Comparison of ENCODE assay signal across 16 cellular contexts in the genomic region with DNA sequence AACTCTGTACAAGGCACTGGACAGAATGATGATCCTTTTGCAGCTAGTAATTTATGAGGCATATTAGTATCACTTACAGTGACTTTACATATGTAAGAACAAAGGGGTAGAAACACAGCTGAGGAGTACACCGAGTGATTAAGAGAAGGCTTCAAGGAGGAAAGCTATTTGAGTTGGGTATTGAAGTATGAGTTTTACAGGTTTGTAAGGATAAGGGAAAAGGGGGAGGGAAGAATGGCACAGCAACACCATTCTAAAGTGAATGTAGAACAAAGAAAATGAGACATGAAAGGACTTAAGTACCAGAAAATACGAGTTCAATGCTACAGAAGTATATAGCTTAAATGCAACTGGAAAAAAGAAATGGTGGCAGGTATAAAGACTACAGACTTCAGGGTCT. TPM values are rescaled to one million over a fixed set of nuclear protein-coding genes. Genes with fewer than 3 reads are reported as not detected.
DNase-seq lines count a peak whose midpoint lies in the region; ATAC-seq, FAIRE-seq and TF ChIP-seq lines count a peak whose summit lies in the region.
"Had no signal": no experiment of that assay in that cellular context is flagged by ENCODE, and none has a peak within 500 bp of the region (broad histone marks: within the 10 kb centered on the region; RNA-seq: fewer than 3 reads in every experiment).

No MANE protein-coding gene starts in this region.

- H3K79me2 ChIP-seq in OCI-LY7 (ENCODE audit: insufficient read depth, low read depth, low read length): peaks cover 100% of the 10 kb centered on the region

- no peak overlapping the region for H2AFZ ChIP-seq in OCI-LY7 (ENCODE audit: low read length)
- H2AFZ ChIP-seq: GM23248 had no signal

- no peak for ATAC-seq in natural killer cell
- ATAC-seq: A549, HCT116 had no signal

- CTCF ChIA-PET in OCI-LY7 (lab: Charles Lee; ENCODE audit: unreplicated experiment): no interaction called here

- peaks cover 13% of the 10 kb centered on the region; the same call in 1 of the 2 replicates for H4K20me1 ChIP-seq in OCI-LY7 (ENCODE audit: insufficient read depth, low read length)

- H3K9me3 Mint-ChIP-seq in neural crest cell: peaks cover 6% of the 10 kb centered on the region
- no peaks in the 10 kb centered on the region for H3K9me3 Mint-ChIP-seq in natural killer cell
- H3K9me3 Mint-ChIP-seq: CD14-positive monocyte had no signal

- peaks cover 16% of the 10 kb centered on the region for H3K36me3 ChIP-seq in OCI-LY7 (ENCODE audit: insufficient read depth, low read length)

- H3K4me1 ChIP-seq in OCI-LY7 (ENCODE audit: insufficient read depth, low read length, poor library complexity, severe bottlenecking): peaks cover 69% of the 10 kb centered on the region

- no peaks in the 10 kb centered on the region for H3K9me2 ChIP-seq in OCI-LY7 (ENCODE audit: insufficient read depth, low read length)

- peak overlapping the region; percentile 83; the same call in 1 of the 2 replicates for H3K4me2 ChIP-seq in OCI-LY7 (ENCODE audit: low read length)
- H3K4me2 ChIP-seq: A549 had no signal

- peak overlapping the region; percentile 4 for H3K4me3 Mint-ChIP-seq in neural crest cell
- H3K4me3 Mint-ChIP-seq in natural killer cell: no peak overlapping the region
- H3K4me3 Mint-ChIP-seq: CD14-positive monocyte had no signal

- FAIRE-seq in GM12892 (lab: Jason Lieb, UNC) (peak; percentile 17), RCC 7860 (lab: Jason Lieb, UNC) (no peak)
- FAIRE-seq: A549, GM18507, H54 had no signal

- DNase-seq in GM12892 (ENCODE audit: insufficient read length): no peak
- no peak for DNase-seq in OCI-LY7 (ENCODE audit: low spot score)
- no peak for DNase-seq in neural crest cell (ENCODE audit: low read depth, low spot score)
- no peak for DNase-seq in foreskin melanocyte
- no peak for DNase-seq in RCC 7860 (ENCODE audit: low spot score)
- no peak for DNase-seq in natural killer cell
- DNase-seq: Caco-2; CD8-positive, alpha-beta memory T cell; DMS53; GM23248; IMR-90 had no signal

- no peak overlapping the region for H3K4me3 ChIP-seq in OCI-LY7 (ENCODE audit: low read depth, low read length, poor library complexity, severe bottlenecking)
- H3K4me3 ChIP-seq: A549, GM23248 had no signal

- peaks cover 12% of the 10 kb centered on the region; the same call in 1 of the 2 replicates for H3K9me3 ChIP-seq in OCI-LY7 (ENCODE audit: low read length)
- H3K9me3 ChIP-seq: A549, Caco-2 had no signal

- POLR2A ChIA-PET in OCI-LY7 (lab: Charles Lee): interaction anchor here (0.8 to 3.0 kb wide), 9 partner anchors 8 to 123 kb away, joined by 3 to 29 read pairs (median 3); a partner anchor contains a TSS

- peak overlapping the region; percentile 87 for H3K27ac ChIP-seq in OCI-LY7 (ENCODE audit: low read depth, low read length, poor library complexity, severe bottlenecking)
- H3K27ac ChIP-seq: A549, GM23248 had no signal

- H3K27ac Mint-ChIP-seq in neural crest cell (ENCODE audit: unreplicated experiment) (no peak overlapping the region), natural killer cell (no peak overlapping the region)
- H3K27ac Mint-ChIP-seq: CD14-positive monocyte had no signal

- H3K4me1 Mint-ChIP-seq in neural crest cell (peaks cover 14% of the 10 kb centered on the region), natural killer cell (peaks cover 27 to 29% of the 10 kb centered on the region in 2 donors)

- intact Hi-C loops in OCI-LY7 (cut with micrococcal nuclease; ENCODE audit: unreplicated experiment) (loop anchor here (10.0 kb wide), 2 partner anchors 175 to 675 kb away; a partner anchor contains a TSS), natural killer cell (cut with micrococcal nuclease) (no loop called here)

- no TSS peak for BruUV-seq in OCI-LY7 (replicated peaks; lab: Mats Ljungman, UMichigan)

- no peak for TF ChIP-seq CTCF in OCI-LY7 (conservative IDR thresholded peaks at IDR 0.05; ENCODE audit: low read length)
- TF ChIP-seq CTCF in neural crest cell (conservative IDR thresholded peaks at IDR 0.05): no peak
- no peak for TF ChIP-seq CTCF in natural killer cell (IDR thresholded peaks at IDR 0.05)

- TF ChIP-seq POLR2A in GM12892 (IDR thresholded peaks at IDR 0.05; ENCODE audit: low read depth, low read length): no peak

- H3K36me3 Mint-ChIP-seq in neural crest cell (ENCODE audit: low read depth) (peaks cover 15% of the 10 kb centered on the region), natural killer cell (no peaks in the 10 kb centered on the region)
- H3K36me3 Mint-ChIP-seq: CD14-positive monocyte had no signal

- H3K27me3 Mint-ChIP-seq in neural crest cell (ENCODE audit: low read depth) (no peaks in the 10 kb centered on the region), natural killer cell (ENCODE audit: low read depth in 2 of 2) (no peaks in the 10 kb centered on the region)
- H3K27me3 Mint-ChIP-seq: CD8-positive, alpha-beta memory T cell had no signal

RNA-seq across cellular contexts. Expression of a gene that starts 5.5 kb away (rescaled TPM):
- 16.9 TPM for polyA plus RNA-seq in GM12892 (2012; ENCODE audit: missing spikeins)
- total RNA-seq in OCI-LY7 (2014; rRNA removed; shearing (Covaris generic)): 15.4 and 16.3 TPM in 2 replicates
- total RNA-seq in OCI-LY7 (2022) (35.6 and 40.8 TPM in 2 replicates), neural crest cell (22.6 and 24.4 TPM in 2 replicates), natural killer cell (10 to 100 TPM; 21.2 to 30.8 (median 25.9) TPM)
